Comparison of ENCODE assay signal across 8 cellular contexts in genomic region chr1:151198254-151199127, GRCh38.
DNase-seq lines count a peak whose midpoint lies in the region; ATAC-seq lines count a peak whose summit lies in the region.

PIP5K1A (plus strand) TSS chr1:151198552; CDS start chr1:151198997, 445 bp downstream.

- peaks cover 23% of the 10 kb centered on the region for H3K36me3 ChIP-seq in BLaER1

- no peaks in the 10 kb centered on the region for H3K27me3 ChIP-seq in BLaER1

- no peaks in the 10 kb centered on the region for H3K9me3 ChIP-seq in BLaER1

- H4K20me1 ChIP-seq in BLaER1: peaks cover 40% of the 10 kb centered on the region

- H3K4me2 ChIP-seq in BLaER1: peak within 1 kb of the TSS; percentile 83

- peak within 1 kb of the TSS; percentile 93 for H3K27ac ChIP-seq in BLaER1

- peak; percentile 99 for DNase-seq in NCI-H748 (lab: John Stamatoyannopoulos, UW; ENCODE audit: unreplicated experiment)
- peak; percentile 99 for DNase-seq in activated CD4-positive, alpha-beta T cell treated with anti-CD3 and anti-CD28 coated beads, Interleukin-2, amount 50 U/mL, for 1 hour
- DNase-seq in dedifferentiated amniotic fluid mesenchymal stem cell (ENCODE audit: extremely low spot score): peak; percentile 99
- DNase-seq in left kidney (ENCODE audit: low read depth, low spot score): peak; percentile 99
- DNase-seq in stimulated activated CD4-positive, alpha-beta T cell treated with anti-CD3 and anti-CD28 coated beads, Interleukin-2, amount 100 ng/mL, for 24 hours: peak; percentile 99

- peak within 1 kb of the TSS; percentile 89 for H3K9ac ChIP-seq in BLaER1

- ATAC-seq in GM19328 (IDR thresholded peaks at IDR 0.05; ENCODE audit: unreplicated experiment) (peak; percentile 79), HG03520 (IDR thresholded peaks at IDR 0.05; ENCODE audit: unreplicated experiment) (peak; percentile 84)

- H3K4me3 ChIP-seq in BLaER1: peak within 1 kb of the TSS; percentile 83

- peaks cover 44% of the 10 kb centered on the region for H3K4me1 ChIP-seq in BLaER1

Comparison
In these comparisons a context has a peak if more than half of its experiments do, and no peak if none do; other contexts are left out.
1. Peak in every context shown above with its lines: DNase-seq, ATAC-seq, H3K4me3 ChIP-seq and H3K27ac ChIP-seq.